In the genomic region with DNA sequence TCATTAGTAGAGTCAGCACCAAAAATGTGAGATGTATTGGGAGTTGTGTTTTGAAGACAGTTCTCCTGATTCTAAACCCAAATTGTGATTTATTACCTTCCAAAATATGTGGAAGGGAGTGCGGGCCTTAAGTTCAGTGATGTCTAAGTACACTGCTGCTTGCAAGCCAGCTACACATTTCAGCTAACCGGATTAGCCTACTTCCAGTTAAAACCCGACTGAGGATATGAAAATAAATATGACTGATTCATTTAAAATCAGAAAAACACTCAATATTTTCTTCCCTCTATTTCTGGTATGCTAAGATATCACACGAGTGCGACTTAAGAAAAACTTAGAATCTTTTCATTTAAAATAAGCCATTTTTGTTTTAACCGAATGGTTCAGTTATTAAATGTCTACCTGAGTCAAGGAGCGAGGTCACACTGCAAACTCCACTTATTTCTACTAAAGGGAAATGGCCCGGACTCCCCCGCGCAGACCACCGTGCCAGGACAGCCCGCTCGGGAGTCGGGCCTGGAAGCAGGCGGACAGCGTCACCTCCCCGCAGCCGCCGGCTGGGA, we compare ENCODE assay signal across 8 cellular contexts. TPM values are rescaled to one million over a fixed set of nuclear protein-coding genes. Genes with fewer than 3 reads are reported as not detected.
A peak's percentile ranks its signal among the peaks of the same experiment; 100 is the strongest.
DNase-seq lines count a peak whose midpoint lies in the region; ATAC-seq and TF ChIP-seq lines count a peak whose summit lies in the region.

No MANE protein-coding gene starts in this region.

- 14% methylated on average over 15 of the region's 19 CpGs for WGBS in suprapubic skin

- peaks cover 0 to 2% of the 10 kb centered on the region in 2 donors for H3K4me1 ChIP-seq in ascending aorta
- H3K4me1 ChIP-seq in suprapubic skin: peaks cover 43% of the 10 kb centered on the region

- CTCF ChIA-PET in AG04449 (lab: Yijun Ruan, JAX): interaction anchor here (0.6 to 25.1 kb wide), 10 partner anchors 8 to 121 kb away, joined by 3 to 328 read pairs (median 3); no protein-coding TSS in a partner anchor

- H3K4me3 ChIP-seq in AG04449 (ENCODE audit: low read depth, low read length) (peak overlapping the region; percentile 98), ascending aorta (peak overlapping the region; percentile 86 to 88), suprapubic skin (peak overlapping the region; percentile 56)

- DNase-seq in AG04449 (ENCODE audit: low read depth, low spot score): no peak
- DNase-seq in ascending aorta (ENCODE audit: low spot score in 2 of 2): peak in 1 of 2 donors; percentile 15
- no peak for DNase-seq in suprapubic skin (ENCODE audit: low spot score in 2 of 2)
- no peak for DNase-seq in stimulated activated CD4-positive, alpha-beta T cell treated with anti-CD3 and anti-CD28 coated beads, Interleukin-2, amount 100 ng/mL, for 48 hours
- no peak for DNase-seq in D341Med (ENCODE audit: low spot score)

- H3K36me3 ChIP-seq in ascending aorta (no peaks in the 10 kb centered on the region), suprapubic skin (no peaks in the 10 kb centered on the region)

- ATAC-seq in HG03066 (IDR thresholded peaks at IDR 0.05; ENCODE audit: low read depth, unreplicated experiment) (peak; percentile 28), HG02970 (IDR thresholded peaks at IDR 0.05; ENCODE audit: low FRiP score, unreplicated experiment) (no peak)

- TF ChIP-seq CTCF in AG04449 (IDR thresholded peaks at IDR 0.05; ENCODE audit: insufficient read depth, low read length, missing control alignments) (no peak), ascending aorta (IDR thresholded peaks at IDR 0.05) (no peak), suprapubic skin (IDR thresholded peaks at IDR 0.05) (no peak)

- no peaks in the 10 kb centered on the region for H3K9me3 ChIP-seq in ascending aorta
- H3K9me3 ChIP-seq in suprapubic skin: no peaks in the 10 kb centered on the region

- no peak for TF ChIP-seq POLR2A in suprapubic skin (IDR thresholded peaks at IDR 0.05)

- no peaks in the 10 kb centered on the region for H3K27me3 ChIP-seq in ascending aorta
- H3K27me3 ChIP-seq in layer of hippocampus (ENCODE audit: control insufficient read depth, insufficient read depth, low read length): peaks cover 9% of the 10 kb centered on the region
- peaks cover 6% of the 10 kb centered on the region for H3K27me3 ChIP-seq in suprapubic skin

- intact Hi-C loops in ascending aorta (cut with DNase I): loop anchor here (2.0 to 5.0 kb wide), 3 partner anchors 61 to 394 kb away; partner anchors contain the start of gene C2orf49

- TF ChIP-seq EP300 in suprapubic skin (IDR thresholded peaks at IDR 0.05): no peak

- H3K27ac ChIP-seq in ascending aorta (peak overlapping the region; percentile 70 to 76), layer of hippocampus (ENCODE audit: low read depth, low read length) (peak overlapping the region; percentile 25), suprapubic skin (peak overlapping the region; percentile 71)

- POLR2A ChIA-PET in AG04449 (lab: Yijun Ruan, JAX): interaction anchor here (0.6 to 2.2 kb wide), 7 partner anchors 9 to 631 kb away, joined by 3 to 23 read pairs (median 8); no protein-coding TSS in a partner anchor

RNA-seq across cellular contexts. Expression of gene FHL2, which starts 0.8 kb away (rescaled TPM):
- total RNA-seq in ascending aorta (175 TPM), suprapubic skin (10 to 100 TPM; 43.0 to 69.2 (median 47.9) TPM)
